ENCODE assay signal across 8 cellular contexts in the genomic region with DNA sequence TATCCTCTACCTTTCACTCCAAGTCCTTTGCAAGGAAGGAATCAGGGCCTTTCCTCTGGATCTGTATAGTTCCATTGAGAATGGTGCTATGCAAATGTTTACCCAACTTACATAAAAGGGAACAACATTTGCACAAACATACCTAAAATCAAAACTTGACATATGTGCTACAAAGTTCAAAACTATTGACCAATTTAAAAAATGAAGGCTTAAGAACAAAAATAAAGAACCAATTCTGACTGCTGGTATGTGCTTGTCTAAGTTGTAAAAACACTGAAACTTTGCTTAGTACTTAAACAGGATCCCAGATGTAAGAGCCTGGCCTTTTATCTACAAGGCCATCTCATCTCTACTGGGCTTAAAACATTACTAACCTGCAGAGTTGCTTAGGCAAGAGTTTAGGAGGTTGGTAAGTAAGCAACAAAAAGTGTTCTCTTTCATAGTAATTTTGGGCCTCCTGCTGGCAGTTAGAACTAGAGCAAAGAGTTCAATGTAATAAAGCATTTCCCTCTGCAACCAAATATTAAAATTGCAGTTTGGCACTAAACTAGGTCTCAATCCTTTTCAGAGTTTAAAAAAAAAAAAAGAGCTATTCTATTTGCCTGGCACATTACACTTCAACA. TPM values are rescaled to one million over a fixed set of nuclear protein-coding genes. Genes with fewer than 3 reads are reported as not detected.
DNase-seq lines count a peak whose midpoint lies in the region; ATAC-seq, FAIRE-seq and TF ChIP-seq lines count a peak whose summit lies in the region.

No MANE protein-coding gene starts in this region.

- no peaks in the 10 kb centered on the region for H3K9me3 ChIP-seq in psoas muscle

- peaks cover 26% of the 10 kb centered on the region for H3K4me1 Mint-ChIP-seq in endothelial cell (ENCODE audit: unreplicated experiment)

- H3K4me3 ChIP-seq in AG10803 (ENCODE audit: low read length) (no peak overlapping the region), psoas muscle (peak overlapping the region; percentile 96)

- H3K27ac ChIP-seq in psoas muscle: peak overlapping the region; percentile 94

- peak overlapping the region; percentile 95 for H3K4me3 Mint-ChIP-seq in endothelial cell (ENCODE audit: unreplicated experiment)

- no peak for TF ChIP-seq POLR2A in GM12892 (IDR thresholded peaks at IDR 0.05; ENCODE audit: low read depth, low read length)

- H3K27ac Mint-ChIP-seq in endothelial cell (ENCODE audit: unreplicated experiment): no peak overlapping the region

- ATAC-seq in psoas muscle (no peak), HG02642 (IDR thresholded peaks at IDR 0.05; ENCODE audit: poor library complexity, unreplicated experiment) (no peak), GM19452 (IDR thresholded peaks at IDR 0.05; ENCODE audit: unreplicated experiment) (no peak)

- TF ChIP-seq CTCF in AG10803 (conservative IDR thresholded peaks at IDR 0.05; ENCODE audit: low read length): peak; percentile 55
- TF ChIP-seq CTCF in endothelial cell (IDR thresholded peaks at IDR 0.05; ENCODE audit: unreplicated experiment): no peak
- no peak for TF ChIP-seq CTCF in psoas muscle (IDR thresholded peaks at IDR 0.05)

- intact Hi-C loops in psoas muscle (cut with DNase I): loop anchor here in 1 of 2 donors (10.0 kb wide), 2 partner anchors 135 to 225 kb away; no protein-coding TSS in a partner anchor

- no peaks in the 10 kb centered on the region for H3K9me3 Mint-ChIP-seq in endothelial cell (ENCODE audit: unreplicated experiment)

- H3K27me3 ChIP-seq in psoas muscle (ENCODE audit: insufficient read depth in 3 of 3, low read length in 2 of 3): no peaks in the 10 kb centered on the region

- no peaks in the 10 kb centered on the region for H3K36me3 ChIP-seq in psoas muscle (ENCODE audit: insufficient read depth in 1 of 2, low read depth in 1 of 2)

- peaks cover 15% of the 10 kb centered on the region for H3K4me1 ChIP-seq in psoas muscle

- DNase-seq in AG10803 (ENCODE audit: low read depth) (peak; percentile 67), GM12892 (ENCODE audit: insufficient read length) (no peak), OCI-M1 (lab: John Stamatoyannopoulos, UW) (peak; percentile 75), endothelial cell (ENCODE audit: low spot score) (no peak), psoas muscle (no peak), pons (ENCODE audit: low spot score) (no peak)

- H3K36me3 Mint-ChIP-seq in endothelial cell (ENCODE audit: low read depth, unreplicated experiment): peaks cover 5% of the 10 kb centered on the region

- FAIRE-seq in GM12892 (lab: Jason Lieb, UNC): peak; percentile 27

- peaks cover 5% of the 10 kb centered on the region for H3K27me3 Mint-ChIP-seq in endothelial cell (ENCODE audit: unreplicated experiment)

RNA-seq across cellular contexts. Expression of a gene that starts 2.0 kb away (rescaled TPM):
- 18.4 TPM for polyA plus RNA-seq in GM12892 (2012; ENCODE audit: missing spikeins)
- total RNA-seq in endothelial cell (ENCODE audit: unreplicated experiment) (51.3 TPM), psoas muscle (10 to 100 TPM; 28.3 to 39.4 (median 31.2) TPM)
- 10 to 100 TPM; 16.2 to 18.2 (median 17.2) TPM for polyA plus RNA-seq in psoas muscle

Comparison
In these comparisons a context has a peak if more than half of its experiments do, and no peak if none do; other contexts are left out.
1. DNase-seq: peak in AG10803 (single experiment) and OCI-M1 (single experiment); none in GM12892 (single experiment), endothelial cell (single experiment), psoas muscle (0 of 2) and pons (single experiment).